In genomic region chr1:54273837-54274192, GRCh38 we compare ENCODE assay signal across 2 cellular contexts.
TF ChIP-seq lines count a peak whose summit lies in the region.

No MANE protein-coding gene starts in this region.

TF ChIP-seq in IMR-90, 13 proteins besides CTCF, POLR2A, EP300 and RAD21 (continued from another document):
- TF ChIP-seq ELK1 (IDR thresholded peaks at IDR 0.05; ENCODE audit: borderline replicate concordance, low read depth, low read length): no peak
- no peak for TF ChIP-seq MAZ (IDR thresholded peaks at IDR 0.05; ENCODE audit: borderline replicate concordance, low read depth, low read length)
- TF ChIP-seq FOS (IDR thresholded peaks at IDR 0.05; ENCODE audit: low read depth, low read length): no peak
- TF ChIP-seq CEBPB (IDR thresholded peaks at IDR 0.05; ENCODE audit: low read depth, low read length): no peak
- no peak for TF ChIP-seq MXI1 (IDR thresholded peaks at IDR 0.05; ENCODE audit: borderline replicate concordance, low read depth, low read length)
- TF ChIP-seq CHD1 (IDR thresholded peaks at IDR 0.05; ENCODE audit: low read depth, low read length): no peak
- no peak for TF ChIP-seq MAFK (IDR thresholded peaks at IDR 0.05; ENCODE audit: low read depth, low read length)
- TF ChIP-seq SMC3 (IDR thresholded peaks at IDR 0.05; ENCODE audit: low read depth, low read length): no peak
- no peak for TF ChIP-seq USF2 (IDR thresholded peaks at IDR 0.05; ENCODE audit: low read depth, low read length)

TF ChIP-seq in K562, 482 proteins besides CTCF, POLR2A, EP300 and RAD21 (continued from another document and continues in another):
- no peak for TF ChIP-seq HNRNPUL1 (IDR thresholded peaks at IDR 0.05; ENCODE audit: low read length)
- peak in 1 of 2 experiments; percentile 71; a peak in 1 of 3 replicates for TF ChIP-seq CBX3 (IDR thresholded peaks at IDR 0.05; ENCODE audit: borderline replicate concordance in 1 of 2, low read length in 2 of 2)
- TF ChIP-seq KAT8 (IDR thresholded peaks at IDR 0.05; ENCODE audit: low read depth): no peak
- peak; percentile 61; the same call in 1 of the 2 replicates for TF ChIP-seq MYNN (IDR thresholded peaks at IDR 0.05)
- TF ChIP-seq MYNN (CRISPR knock-in tag; IDR thresholded peaks at IDR 0.05): no peak
- no peak for TF ChIP-seq NFXL1 (CRISPR knock-in tag; IDR thresholded peaks at IDR 0.05)
- TF ChIP-seq ZNF282 (CRISPR knock-in tag; IDR thresholded peaks at IDR 0.05): no peak
- no peak for TF ChIP-seq ELF2 (CRISPR knock-in tag; IDR thresholded peaks at IDR 0.05)
- TF ChIP-seq NCOA6 (IDR thresholded peaks at IDR 0.05): no peak
- TF ChIP-seq MAZ (CRISPR knock-in tag; conservative IDR thresholded peaks at IDR 0.05 in 1 of 2, IDR thresholded peaks at IDR 0.05 in 1 of 2): peak in 1 of 2 experiments; percentile 69; a peak in 2 of 4 replicates
- peak; percentile 10; the same call in 1 of the 2 replicates for TF ChIP-seq TAL1 (IDR thresholded peaks at IDR 0.05)
- no peak for TF ChIP-seq TAF9B (IDR thresholded peaks at IDR 0.05; ENCODE audit: partially characterized antibody)
- TF ChIP-seq CEBPZ (IDR thresholded peaks at IDR 0.05; ENCODE audit: borderline replicate concordance, low read depth, low read length): no peak
- TF ChIP-seq CREB1 (IDR thresholded peaks at IDR 0.05): peak; percentile 47; the same call in 1 of the 2 replicates
- TF ChIP-seq CREB1 (CRISPR knock-in tag; IDR thresholded peaks at IDR 0.05): no peak
- TF ChIP-seq KLF13 (tag; IDR thresholded peaks at IDR 0.05; ENCODE audit: borderline replicate concordance, low read depth): peak; percentile 32; the same call in 1 of the 2 replicates
- TF ChIP-seq TFAM (CRISPR knock-in tag; conservative IDR thresholded peaks at IDR 0.05): no peak
- no peak for TF ChIP-seq ZNF780A (CRISPR knock-in tag; IDR thresholded peaks at IDR 0.05)
- no peak for TF ChIP-seq ESRRB (CRISPR knock-in tag; IDR thresholded peaks at IDR 0.05; ENCODE audit: borderline replicate concordance)
- no peak for TF ChIP-seq KLF6 (CRISPR knock-in tag; IDR thresholded peaks at IDR 0.05; ENCODE audit: borderline replicate concordance)
- TF ChIP-seq GABPB1 (CRISPR knock-in tag; IDR thresholded peaks at IDR 0.05): no peak
- TF ChIP-seq PRPF4 (IDR thresholded peaks at IDR 0.05; ENCODE audit: insufficient read depth, low read depth, low read length, poor library complexity, severe bottlenecking): no peak
- TF ChIP-seq MCM7 (IDR thresholded peaks at IDR 0.05): no peak
- TF ChIP-seq CBFA2T2 (conservative IDR thresholded peaks at IDR 0.05): peak; percentile 36; the same call in 1 of the 2 replicates
- no peak for TF ChIP-seq KAT2B (IDR thresholded peaks at IDR 0.05; ENCODE audit: low read depth, low read length)
- TF ChIP-seq IFI16 (CRISPR knock-in tag; IDR thresholded peaks at IDR 0.05): no peak
- TF ChIP-seq CREM (IDR thresholded peaks at IDR 0.05; ENCODE audit: low read depth): peak; percentile 41
- no peak; a peak in 1 of 4 replicates for TF ChIP-seq MNT (conservative IDR thresholded peaks at IDR 0.05)
- TF ChIP-seq PHF20 (IDR thresholded peaks at IDR 0.05; ENCODE audit: partially characterized antibody): no peak
- no peak for TF ChIP-seq DIDO1 (tag; IDR thresholded peaks at IDR 0.05; ENCODE audit: low read depth)
- peak; percentile 81 for TF ChIP-seq TFAP4 (CRISPR knock-in tag; IDR thresholded peaks at IDR 0.05; ENCODE audit: borderline replicate concordance)
- no peak for TF ChIP-seq ZNF707 (CRISPR knock-in tag; conservative IDR thresholded peaks at IDR 0.05)
- TF ChIP-seq THAP12 (CRISPR knock-in tag; IDR thresholded peaks at IDR 0.05): no peak
- TF ChIP-seq ZNF778 (CRISPR knock-in tag; IDR thresholded peaks at IDR 0.05): no peak
- TF ChIP-seq PRMT5 (CRISPR knock-in tag; IDR thresholded peaks at IDR 0.05): no peak
- no peak for TF ChIP-seq PHTF2 (CRISPR knock-in tag; IDR thresholded peaks at IDR 0.05)
- TF ChIP-seq MTA2 (IDR thresholded peaks at IDR 0.05; ENCODE audit: low read depth): no peak
- peak; percentile 84 for TF ChIP-seq NFE2 (IDR thresholded peaks at IDR 0.05; ENCODE audit: low read depth)
- no peak for TF ChIP-seq SFPQ (IDR thresholded peaks at IDR 0.05; ENCODE audit: low read depth, low read length)
- no peak for TF ChIP-seq RBM22 (IDR thresholded peaks at IDR 0.05; ENCODE audit: low read depth, low read length, poor library complexity, severe bottlenecking)
- no peak for TF ChIP-seq PHB2 (IDR thresholded peaks at IDR 0.05; ENCODE audit: low read depth)
- no peak for TF ChIP-seq MBD1 (CRISPR knock-in tag; IDR thresholded peaks at IDR 0.05)
- no peak for TF ChIP-seq SNRNP70 (optimal IDR thresholded peaks at IDR 0.05; ENCODE audit: low read depth, low read length)
- TF ChIP-seq POLR2AphosphoS5 (IDR thresholded peaks at IDR 0.05; ENCODE audit: control insufficient read depth, insufficient read depth, low read depth, low read length): peak; percentile 59
- TF ChIP-seq ZBTB7A (IDR thresholded peaks at IDR 0.05; ENCODE audit: borderline replicate concordance, control insufficient read depth, low read depth, low read length): peak; percentile 45; the same call in 1 of the 2 replicates
- TF ChIP-seq ZEB2 (IDR thresholded peaks at IDR 0.05): peak; percentile 18; the same call in 1 of the 2 replicates
- TF ChIP-seq PRDM10 (IDR thresholded peaks at IDR 0.05; ENCODE audit: partially characterized antibody): peak; percentile 90
- TF ChIP-seq PPARD (CRISPR knock-in tag; IDR thresholded peaks at IDR 0.05): no peak
- 0 out of 4 replicates have a peak, but pooled peaks of 1 of the 2 experiments have one; percentile 19 for TF ChIP-seq TRIM24 (IDR thresholded peaks at IDR 0.05)
- no peak for TF ChIP-seq GABPB2 (CRISPR knock-in tag; conservative IDR thresholded peaks at IDR 0.05)
- no peak for TF ChIP-seq NR2C1 (IDR thresholded peaks at IDR 0.05)
- no peak for TF ChIP-seq NR2C1 (tag; IDR thresholded peaks at IDR 0.05)
- peak; percentile 27; the same call in 1 of the 2 replicates for TF ChIP-seq RB1 (IDR thresholded peaks at IDR 0.05; ENCODE audit: low read depth)
- no peak for TF ChIP-seq ZNF12 (CRISPR knock-in tag; IDR thresholded peaks at IDR 0.05)
- no peak for TF ChIP-seq SP1 (CRISPR knock-in tag; IDR thresholded peaks at IDR 0.05)
- peak; percentile 38; the same call in 1 of the 2 replicates for TF ChIP-seq NFIC (IDR thresholded peaks at IDR 0.05)
